18 cellular contexts compared by ENCODE assay signal in the genomic region with DNA sequence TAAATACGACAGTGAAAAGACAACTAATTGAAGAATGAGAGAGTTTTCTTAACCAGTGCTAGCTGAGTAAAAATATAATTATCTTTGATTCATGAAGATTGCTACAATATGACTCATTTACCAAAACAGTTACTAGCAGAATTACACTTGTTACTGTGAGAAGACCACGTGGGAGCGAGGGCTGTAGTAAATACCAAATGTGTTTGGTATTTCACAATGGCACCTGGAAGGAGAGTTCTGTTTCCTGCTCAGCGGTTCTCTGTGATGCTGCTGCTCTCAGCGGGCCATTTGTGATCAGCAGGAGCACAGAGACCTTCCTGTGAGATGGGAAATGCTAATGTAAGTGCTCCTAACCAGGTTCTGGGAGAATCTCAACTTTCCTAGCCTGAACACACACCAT.
DNase-seq lines count a peak whose midpoint lies in the region; ATAC-seq and TF ChIP-seq lines count a peak whose summit lies in the region.
"Had no signal": no experiment of that assay in that cellular context is flagged by ENCODE, and none has a peak within 500 bp of the region (broad histone marks: within the 10 kb centered on the region; RNA-seq: fewer than 3 reads in every experiment).

No MANE protein-coding gene starts in this region.

- H3K27me3 ChIP-seq in left lung = no peaks in the 10 kb centered on the region
- H3K27me3 ChIP-seq: BLaER1, gastrocnemius medialis, tibial nerve had no signal

- H3K4me3 ChIP-seq in AG10803 (ENCODE audit: low read length) (no peak overlapping the region), left lung (no peak overlapping the region)
- H3K4me3 ChIP-seq: BLaER1, gastrocnemius medialis, tibial nerve had no signal

- H3K4me1 Mint-ChIP-seq in activated CD8-positive, alpha-beta T cell treated with anti-CD3 and anti-CD28 coated beads for 36 hours (ENCODE audit: low read depth) = no peaks in the 10 kb centered on the region

- intact Hi-C loops in left lung (cut with DNase I) = no loop called here
- intact Hi-C loops in activated CD8-positive, alpha-beta T cell treated with anti-CD3 and anti-CD28 coated beads for 36 hours (cut with micrococcal nuclease) = no loop called here

- H3K36me3 ChIP-seq in left lung = no peaks in the 10 kb centered on the region
- H3K36me3 ChIP-seq: BLaER1, gastrocnemius medialis had no signal

- DNase-seq in AG10803 (ENCODE audit: low read depth) (peak; percentile 24), HT1080 (ENCODE audit: low read depth) (peak; percentile 12), astrocyte of the hippocampus (ENCODE audit: low read depth, low spot score) (peak; percentile 46), left lung (no peak), GM19240 (ENCODE audit: insufficient read length, low spot score) (no peak), NCI-H1092 treated with DMSO at 0.1 percent for 48 hours (lab: John Stamatoyannopoulos, UW) (no peak)
- DNase-seq in activated CD8-positive, alpha-beta T cell treated with anti-CD3 and anti-CD28 coated beads for 36 hours = no peak
- DNase-seq: activated effector memory CD4-positive, alpha-beta T cell treated with anti-CD3 and anti-CD28 coated beads, Interleukin-2, amount 50 U/mL, for 16 hours; effector CD4-positive, alpha-beta T cell; gastrocnemius medialis; NCI-H1694 treated with DMSO at 0.1 percent for 48 hours; NCI-H69; SHP77 had no signal

- no peaks in the 10 kb centered on the region for H3K36me3 Mint-ChIP-seq in activated CD8-positive, alpha-beta T cell treated with anti-CD3 and anti-CD28 coated beads for 36 hours (ENCODE audit: low read depth)
- H3K36me3 Mint-ChIP-seq: brain had no signal

- peaks cover 2% of the 10 kb centered on the region for H3K27me3 Mint-ChIP-seq in activated CD8-positive, alpha-beta T cell treated with anti-CD3 and anti-CD28 coated beads for 36 hours

- H3K9me3 Mint-ChIP-seq in activated CD8-positive, alpha-beta T cell treated with anti-CD3 and anti-CD28 coated beads for 36 hours = no peaks in the 10 kb centered on the region

- H3K27ac ChIP-seq in left lung = no peak overlapping the region
- H3K27ac ChIP-seq: BLaER1, gastrocnemius medialis, tibial nerve had no signal

- POLR2A ChIA-PET in activated CD8-positive, alpha-beta T cell treated with anti-CD3 and anti-CD28 coated beads for 36 hours (lab: Charles Lee) = no interaction called here

- H3K27ac Mint-ChIP-seq in activated CD8-positive, alpha-beta T cell treated with anti-CD3 and anti-CD28 coated beads for 36 hours = no peak overlapping the region
- H3K27ac Mint-ChIP-seq: brain, immature natural killer cell had no signal

- TF ChIP-seq CTCF in AG10803 (conservative IDR thresholded peaks at IDR 0.05; ENCODE audit: low read length) (no peak), left lung (IDR thresholded peaks at IDR 0.05) (no peak)
- TF ChIP-seq CTCF in activated CD8-positive, alpha-beta T cell treated with anti-CD3 and anti-CD28 coated beads for 36 hours (IDR thresholded peaks at IDR 0.05) = no peak

- ATAC-seq in left lung (peak; percentile 35), GM19324 (IDR thresholded peaks at IDR 0.05; ENCODE audit: low FRiP score, unreplicated experiment) (no peak)
- no peak for ATAC-seq in activated CD8-positive, alpha-beta T cell treated with anti-CD3 and anti-CD28 coated beads for 36 hours
- ATAC-seq: gastrocnemius medialis had no signal

- no peak overlapping the region for H3K4me3 Mint-ChIP-seq in activated CD8-positive, alpha-beta T cell treated with anti-CD3 and anti-CD28 coated beads for 36 hours
- H3K4me3 Mint-ChIP-seq: brain, immature natural killer cell had no signal

- no peaks in the 10 kb centered on the region for H3K9me3 ChIP-seq in left lung
- H3K9me3 ChIP-seq: gastrocnemius medialis had no signal

- CTCF ChIA-PET in activated CD8-positive, alpha-beta T cell treated with anti-CD3 and anti-CD28 coated beads for 36 hours (lab: Charles Lee) = interaction anchor here (1.5 kb wide), 1 partner anchor 23 kb away, joined by 3 read pairs; no protein-coding TSS in a partner anchor

- H3K4me1 ChIP-seq in left lung = no peaks in the 10 kb centered on the region
- H3K4me1 ChIP-seq: BLaER1, gastrocnemius medialis, tibial nerve had no signal

Comparison
In these comparisons a context has a peak if more than half of its experiments do, and no peak if none do; other contexts are left out.
1. DNase-seq: peak in AG10803 (single experiment), HT1080 (single experiment) and astrocyte of the hippocampus (single experiment); none in left lung (0 of 2), activated CD8-positive, alpha-beta T cell treated with anti-CD3 and anti-CD28 coated beads for 36 hours (single experiment), GM19240 (single experiment) and NCI-H1092 treated with DMSO at 0.1 percent for 48 hours (single experiment).